Comparison of ENCODE assay signal across 28 cellular contexts in genomic region chr7:40471891-40472290, GRCh38.
"Had no signal": no experiment of that assay in that cellular context is flagged by ENCODE, and none has a peak within 500 bp of the region (broad histone marks: within the 10 kb centered on the region; RNA-seq: fewer than 3 reads in every experiment).

No MANE protein-coding gene starts in this region.

- FAIRE-seq: colon, endothelial cell of umbilical vein, islet of Langerhans had no signal

- H3K36me3 Mint-ChIP-seq: naive thymus-derived CD8-positive, alpha-beta T cell; neural progenitor cell; stimulated activated memory B cell treated with anti-CD40 and anti-IgM and Interleukin-4, amounts not matched to agents 10 μg/mL and 1 μg/mL and 100 μg/mL, for 72 hours had no signal

- H3K4me3 Mint-ChIP-seq: naive thymus-derived CD8-positive, alpha-beta T cell; neural progenitor cell; stimulated activated memory B cell treated with anti-CD40 and anti-IgM and Interleukin-4, amounts not matched to agents 10 μg/mL and 1 μg/mL and 100 μg/mL, for 72 hours; stimulated activated naive CD8-positive, alpha-beta T cell treated with anti-CD3 and anti-CD28 coated beads, Interleukin-15, Interleukin-2, amounts not matched to agents 100 ng/mL and 50 ng/mL, for 24 hours had no signal

- DNase-seq: cerebellar nuclear complex; dermis blood vessel endothelial cell; erythroblast; foreskin keratinocyte; heart left ventricle; hypothalamus; kidney glomerular epithelial cell; mammary epithelial cell; mucosa of descending colon; naive thymus-derived CD8-positive, alpha-beta T cell; nucleus accumbens; retina; spleen; stimulated activated CD4-positive, alpha-beta T cell treated with anti-CD3 and anti-CD28 coated beads, Interleukin-15, amount 100 ng/mL, for 24 hours; stimulated activated CD4-positive, alpha-beta T cell treated with anti-CD3 and anti-CD28 coated beads, Interleukin-1b, Interleukin-23, amount 100 ng/mL, for 48 hours; stimulated activated CD4-positive, alpha-beta T cell treated with anti-CD3 and anti-CD28 coated beads, Interleukin-4, amount 100 ng/mL, for 24 hours; tibial artery; upper lobe of right lung had no signal

- H3K27ac ChIP-seq: foreskin keratinocyte, heart left ventricle, neural progenitor cell, parathyroid adenoma, prostate gland, spleen, upper lobe of right lung had no signal

- H3K4me1 Mint-ChIP-seq: naive thymus-derived CD8-positive, alpha-beta T cell; neural progenitor cell had no signal

- ATAC-seq: foreskin keratinocyte; heart left ventricle; left lobe of liver; mucosa of descending colon; naive thymus-derived CD8-positive, alpha-beta T cell; sciatic nerve; stimulated activated memory B cell treated with anti-CD40 and anti-IgM and Interleukin-4, amounts not matched to agents 10 μg/mL and 1 μg/mL and 100 μg/mL, for 72 hours; upper lobe of right lung had no signal

- H3K27ac Mint-ChIP-seq: naive thymus-derived CD8-positive, alpha-beta T cell; neural progenitor cell; stimulated activated memory B cell treated with anti-CD40 and anti-IgM and Interleukin-4, amounts not matched to agents 10 μg/mL and 1 μg/mL and 100 μg/mL, for 72 hours; stimulated activated naive CD8-positive, alpha-beta T cell treated with anti-CD3 and anti-CD28 coated beads, Interleukin-15, Interleukin-2, amounts not matched to agents 100 ng/mL and 50 ng/mL, for 24 hours had no signal

- H3K9me3 ChIP-seq: heart left ventricle, mucosa of descending colon, prostate gland, spleen, tibial artery, upper lobe of right lung had no signal

- H3K27me3 ChIP-seq: foreskin keratinocyte, heart left ventricle, neural progenitor cell, spleen, tibial artery, upper lobe of right lung had no signal

- H3K4me3 ChIP-seq: heart left ventricle, mucosa of descending colon, neural progenitor cell, prostate gland, spleen, tibial artery, upper lobe of right lung had no signal

- H3K36me3 ChIP-seq: heart left ventricle, neural progenitor cell, prostate gland, spleen, tibial artery, upper lobe of right lung had no signal

- H3K4me1 ChIP-seq: foreskin keratinocyte, heart left ventricle, neural progenitor cell, parathyroid adenoma, prostate gland, spleen, upper lobe of right lung had no signal

- H3K9me3 Mint-ChIP-seq: naive thymus-derived CD8-positive, alpha-beta T cell; neural progenitor cell; stimulated activated memory B cell treated with anti-CD40 and anti-IgM and Interleukin-4, amounts not matched to agents 10 μg/mL and 1 μg/mL and 100 μg/mL, for 72 hours; stimulated activated naive CD8-positive, alpha-beta T cell treated with anti-CD3 and anti-CD28 coated beads, Interleukin-15, Interleukin-2, amounts not matched to agents 100 ng/mL and 50 ng/mL, for 24 hours had no signal

- H3K9ac ChIP-seq: neural progenitor cell, parathyroid adenoma had no signal

- H3K27me3 Mint-ChIP-seq: stimulated activated memory B cell treated with anti-CD40 and anti-IgM and Interleukin-4, amounts not matched to agents 10 μg/mL and 1 μg/mL and 100 μg/mL, for 72 hours; stimulated activated naive CD8-positive, alpha-beta T cell treated with anti-CD3 and anti-CD28 coated beads, Interleukin-15, Interleukin-2, amounts not matched to agents 100 ng/mL and 50 ng/mL, for 24 hours had no signal
